ENCODE assay signal across 24 cellular contexts in the genomic region with DNA sequence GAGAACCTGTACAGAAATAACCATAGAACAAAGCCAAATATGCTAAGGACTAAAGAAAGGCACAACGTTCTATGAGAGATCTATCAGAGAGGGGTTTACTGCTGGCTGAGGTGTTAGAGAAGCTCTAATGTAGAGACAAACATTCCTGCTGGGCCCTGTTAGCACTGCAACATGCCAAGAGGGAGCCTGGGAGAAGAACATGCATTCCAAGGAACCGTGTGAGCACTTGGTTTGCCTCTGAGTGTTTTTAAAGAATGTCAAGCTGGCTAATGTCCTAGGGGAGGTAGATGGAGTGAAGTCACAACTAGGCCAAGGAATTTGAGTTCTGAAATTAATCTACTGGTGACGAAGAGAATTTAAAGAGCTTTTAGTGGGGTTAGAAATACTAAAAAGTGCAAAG.
DNase-seq lines count a peak whose midpoint lies in the region; FAIRE-seq and TF ChIP-seq lines count a peak whose summit lies in the region.
"Had no signal": no experiment of that assay in that cellular context is flagged by ENCODE, and none has a peak within 500 bp of the region (broad histone marks: within the 10 kb centered on the region; RNA-seq: fewer than 3 reads in every experiment).

No MANE protein-coding gene starts in this region.

- no peaks in the 10 kb centered on the region for H3K9me3 Mint-ChIP-seq in astrocyte (ENCODE audit: unreplicated experiment)

- FAIRE-seq in astrocyte (lab: Jason Lieb, UNC) = no peak

- no peak overlapping the region for H3K27ac ChIP-seq in astrocyte (ENCODE audit: low read depth, low read length)
- H3K27ac ChIP-seq: adrenal gland had no signal

- no peaks in the 10 kb centered on the region for H4K20me1 ChIP-seq in astrocyte (ENCODE audit: insufficient read depth, low read length)

- H3K4me3 ChIP-seq in astrocyte (ENCODE audit: insufficient read depth, low read depth, low read length) = no peak overlapping the region
- no peak overlapping the region for H3K4me3 ChIP-seq in retinal pigment epithelial cell (ENCODE audit: low read length)
- H3K4me3 ChIP-seq: adrenal gland had no signal

- TF ChIP-seq CTCF in astrocyte (IDR thresholded peaks at IDR 0.05; ENCODE audit: insufficient read depth, low read depth, low read length) (no peak), retinal pigment epithelial cell (conservative IDR thresholded peaks at IDR 0.05; ENCODE audit: low read depth, low read length) (no peak)

- no peaks in the 10 kb centered on the region for H3K36me3 ChIP-seq in astrocyte (ENCODE audit: insufficient read depth, low read length)
- H3K36me3 ChIP-seq: adrenal gland had no signal

- peak; percentile 77 for DNase-seq in EH (ENCODE audit: low read depth)
- peak; percentile 84 for DNase-seq in astrocyte (ENCODE audit: low read depth)
- DNase-seq in hepatic stellate cell (ENCODE audit: low spot score) = peak; percentile 17
- DNase-seq in retinal pigment epithelial cell (ENCODE audit: low read depth) = peak; percentile 88
- DNase-seq in NCI-H345 (lab: John Stamatoyannopoulos, UW) = no peak
- DNase-seq in putamen (ENCODE audit: low spot score) = no peak
- DNase-seq in NCI-H1092 (lab: John Stamatoyannopoulos, UW) = no peak
- DNase-seq in HuH-7.5 (ENCODE audit: low spot score) = no peak
- DNase-seq: ACHN; activated CD8-positive, alpha-beta T cell treated with anti-CD3 and anti-CD28 coated beads for 36 hours; activated T-cell treated with anti-CD3 and anti-CD28 coated beads, Interleukin-2, amount 50 U/mL, for 1 hour; adrenal gland; caudate nucleus; CD4-positive, CD25-positive, alpha-beta regulatory T cell; foreskin melanocyte; hypothalamus; KBM-7; mesenchymal stem cell; naive thymus-derived CD4-positive, alpha-beta T cell; NCI-H1694; NCI-H2171 treated with DMSO at 0.1 percent for 48 hours; NCI-H69; OCI-M1; retina had no signal

- H2AFZ ChIP-seq in astrocyte (ENCODE audit: low read depth, low read length) = no peak overlapping the region

- no peak overlapping the region for H3K4me3 Mint-ChIP-seq in astrocyte (ENCODE audit: unreplicated experiment)
- H3K4me3 Mint-ChIP-seq: activated CD8-positive, alpha-beta T cell treated with anti-CD3 and anti-CD28 coated beads for 36 hours; CD4-positive, CD25-positive, alpha-beta regulatory T cell; naive thymus-derived CD4-positive, alpha-beta T cell had no signal

- H3K27me3 ChIP-seq in astrocyte (ENCODE audit: insufficient read depth, low read length) = no peaks in the 10 kb centered on the region
- H3K27me3 ChIP-seq: adrenal gland had no signal

- no peaks in the 10 kb centered on the region for H3K79me2 ChIP-seq in astrocyte (ENCODE audit: insufficient read depth, low read length)

- H3K4me2 ChIP-seq in astrocyte (ENCODE audit: low read length) = no peak overlapping the region

- H3K27ac Mint-ChIP-seq in astrocyte (ENCODE audit: unreplicated experiment) = peak overlapping the region; percentile 10
- H3K27ac Mint-ChIP-seq: activated CD8-positive, alpha-beta T cell treated with anti-CD3 and anti-CD28 coated beads for 36 hours; CD4-positive, CD25-positive, alpha-beta regulatory T cell; naive thymus-derived CD4-positive, alpha-beta T cell had no signal

- H3K4me1 Mint-ChIP-seq in astrocyte (ENCODE audit: low read depth, unreplicated experiment) = peaks cover 14% of the 10 kb centered on the region
- H3K4me1 Mint-ChIP-seq: CD4-positive, CD25-positive, alpha-beta regulatory T cell; naive thymus-derived CD4-positive, alpha-beta T cell had no signal

- no peaks in the 10 kb centered on the region for H3K36me3 Mint-ChIP-seq in astrocyte (ENCODE audit: low read depth, unreplicated experiment)
- H3K36me3 Mint-ChIP-seq: CD4-positive, CD25-positive, alpha-beta regulatory T cell; naive thymus-derived CD4-positive, alpha-beta T cell had no signal

- no peak overlapping the region for H3K9ac ChIP-seq in astrocyte (ENCODE audit: low read length)

- H3K9me3 ChIP-seq in astrocyte (ENCODE audit: insufficient read depth, low read depth, low read length) = no peaks in the 10 kb centered on the region
- H3K9me3 ChIP-seq: adrenal gland had no signal

- no peaks in the 10 kb centered on the region for H3K4me1 ChIP-seq in astrocyte (ENCODE audit: insufficient read depth, low read length)
- H3K4me1 ChIP-seq: adrenal gland had no signal

- H3K27me3 Mint-ChIP-seq in astrocyte (ENCODE audit: low read depth, unreplicated experiment) = no peaks in the 10 kb centered on the region
- H3K27me3 Mint-ChIP-seq: activated CD8-positive, alpha-beta T cell treated with anti-CD3 and anti-CD28 coated beads for 36 hours; CD4-positive, CD25-positive, alpha-beta regulatory T cell; naive thymus-derived CD4-positive, alpha-beta T cell had no signal

Comparison
In these comparisons a context has a peak if more than half of its experiments do, and no peak if none do; other contexts are left out.
1. DNase-seq: peak in EH (single experiment), astrocyte (single experiment), hepatic stellate cell (single experiment) and retinal pigment epithelial cell (single experiment); none in NCI-H345 (single experiment), putamen (single experiment), NCI-H1092 (single experiment) and HuH-7.5 (single experiment).